7 cellular contexts compared by ENCODE assay signal in genomic region chr15:55252201-55252600, GRCh38. TPM values are rescaled to one million over a fixed set of nuclear protein-coding genes. Genes with fewer than 3 reads are reported as not detected.
A peak's percentile ranks its signal among the peaks of the same experiment; 100 is the strongest.
DNase-seq lines count a peak whose midpoint lies in the region; ATAC-seq and TF ChIP-seq lines count a peak whose summit lies in the region.
"Not testable (repeated sequence)": the region's sequence is repeated elsewhere in the genome, so short reads cannot be mapped to it uniquely, and the experiment has no call there.

No MANE protein-coding gene starts in this region.

- intact Hi-C loops in CD4-positive, alpha-beta T cell (cut with DNase I, micrococcal nuclease); activated CD8-positive, alpha-beta T cell treated with anti-CD3 and anti-CD28 coated beads for 36 hours (cut with micrococcal nuclease): not testable (repeated sequence)
- intact Hi-C loops in right lobe of liver (cut with DNase I) = loop anchor here in 1 of 2 donors (5.0 kb wide), 1 partner anchor 35 kb away; the partner anchor contains the start of gene RAB27A

- H3K27me3 Mint-ChIP-seq in CD4-positive, alpha-beta T cell; T-helper 17 cell; activated CD8-positive, alpha-beta T cell treated with anti-CD3 and anti-CD28 coated beads for 36 hours; activated naive CD8-positive, alpha-beta T cell treated with anti-CD3 and anti-CD28 coated beads for 36 hours; central memory CD8-positive, alpha-beta T cell: not testable (repeated sequence)

- H3K27ac ChIP-seq in CD4-positive, alpha-beta T cell (ENCODE audit: low read depth, low read length) = not testable (repeated sequence)
- H3K27ac ChIP-seq in right lobe of liver (peak overlapping the region in 1 of 3 donors; percentile 18), neutrophil (peak overlapping the region; percentile 88)

- H3K4me1 Mint-ChIP-seq in CD4-positive, alpha-beta T cell (ENCODE audit: low read depth) = peaks cover 64% of the 10 kb centered on the region
- peaks cover 51% of the 10 kb centered on the region for H3K4me1 Mint-ChIP-seq in T-helper 17 cell
- peaks cover 83% of the 10 kb centered on the region for H3K4me1 Mint-ChIP-seq in activated CD8-positive, alpha-beta T cell treated with anti-CD3 and anti-CD28 coated beads for 36 hours (ENCODE audit: low read depth)
- peaks cover 69% of the 10 kb centered on the region for H3K4me1 Mint-ChIP-seq in activated naive CD8-positive, alpha-beta T cell treated with anti-CD3 and anti-CD28 coated beads for 36 hours
- H3K4me1 Mint-ChIP-seq in central memory CD8-positive, alpha-beta T cell = peaks cover 68% of the 10 kb centered on the region

- WGBS in right lobe of liver (ENCODE audit: insufficient coverage, low coverage, low lambda C conversion rate, missing lambda C conversion rate) = 56% methylated on average over 8 of the region's 8 CpGs

- TF ChIP-seq CTCF in CD4-positive, alpha-beta T cell (IDR thresholded peaks at IDR 0.05); activated CD8-positive, alpha-beta T cell treated with anti-CD3 and anti-CD28 coated beads for 36 hours (IDR thresholded peaks at IDR 0.05); right lobe of liver (IDR thresholded peaks at IDR 0.05); neutrophil (IDR thresholded peaks at IDR 0.05): not testable (repeated sequence)

- TF ChIP-seq POLR2A in right lobe of liver (IDR thresholded peaks at IDR 0.05) = not testable (repeated sequence)

- not testable (repeated sequence) for ATAC-seq in CD4-positive, alpha-beta T cell (ENCODE audit: poor library complexity); T-helper 17 cell; activated CD8-positive, alpha-beta T cell treated with anti-CD3 and anti-CD28 coated beads for 36 hours; central memory CD8-positive, alpha-beta T cell (replicated peaks; ENCODE audit: extremely low read depth, poor library complexity, severe bottlenecking)
- peak; percentile 17 to 37 (median 20) for ATAC-seq in right lobe of liver

- POLR2A ChIA-PET in CD4-positive, alpha-beta T cell (lab: Charles Lee) = interaction anchor here (1.4 to 2.3 kb wide), 2 partner anchors 15 to 67 kb away, joined by 3 to 9 read pairs; partner anchors contain the start of genes PIGB and PIGBOS1
- POLR2A ChIA-PET in activated CD8-positive, alpha-beta T cell treated with anti-CD3 and anti-CD28 coated beads for 36 hours (lab: Charles Lee) = interaction anchor here (0.6 to 2.2 kb wide), 4 partner anchors 9 to 518 kb away, joined by 3 to 8 read pairs (median 4); no protein-coding TSS in a partner anchor

- H3K4me1 ChIP-seq in right lobe of liver (peaks cover 0 to 65% (median 20%) of the 10 kb centered on the region in 4 donors), neutrophil (ENCODE audit: control insufficient read depth in 1 of 2, insufficient read depth in 1 of 2, low read depth in 1 of 2, low read length in 1 of 2) (peaks cover 100% of the 10 kb centered on the region in 2 experiments)

- not testable (repeated sequence) for H3K36me3 ChIP-seq in right lobe of liver, neutrophil

- not testable (repeated sequence) for H3K9me3 ChIP-seq in CD4-positive, alpha-beta T cell (ENCODE audit: control insufficient read depth, low read length); T-helper 17 cell (ENCODE audit: control insufficient read depth, low read length, poor library complexity, severe bottlenecking); right lobe of liver; neutrophil

- not testable (repeated sequence) for DNase-seq in CD4-positive, alpha-beta T cell; T-helper 17 cell; activated CD8-positive, alpha-beta T cell treated with anti-CD3 and anti-CD28 coated beads for 36 hours; activated naive CD8-positive, alpha-beta T cell treated with anti-CD3 and anti-CD28 coated beads for 36 hours; central memory CD8-positive, alpha-beta T cell (ENCODE audit: low spot score in 2 of 2); right lobe of liver

- H3K9me3 Mint-ChIP-seq in CD4-positive, alpha-beta T cell; activated CD8-positive, alpha-beta T cell treated with anti-CD3 and anti-CD28 coated beads for 36 hours; activated naive CD8-positive, alpha-beta T cell treated with anti-CD3 and anti-CD28 coated beads for 36 hours; central memory CD8-positive, alpha-beta T cell: not testable (repeated sequence)

- CTCF ChIA-PET in CD4-positive, alpha-beta T cell (lab: Charles Lee) = interaction anchor here (0.9 to 1.6 kb wide), 2 partner anchors 18 to 39 kb away, joined by 3 to 5 read pairs; no protein-coding TSS in a partner anchor
- CTCF ChIA-PET in activated CD8-positive, alpha-beta T cell treated with anti-CD3 and anti-CD28 coated beads for 36 hours (lab: Charles Lee) = interaction anchor here (0.6 to 1.7 kb wide), 4 partner anchors 9 to 23 kb away, joined by 3 to 4 read pairs (median 3); no protein-coding TSS in a partner anchor

- not testable (repeated sequence) for H3K4me3 Mint-ChIP-seq in CD4-positive, alpha-beta T cell; T-helper 17 cell; activated CD8-positive, alpha-beta T cell treated with anti-CD3 and anti-CD28 coated beads for 36 hours; activated naive CD8-positive, alpha-beta T cell treated with anti-CD3 and anti-CD28 coated beads for 36 hours
- peak overlapping the region; percentile 10 for H3K4me3 Mint-ChIP-seq in central memory CD8-positive, alpha-beta T cell

- H3K4me3 ChIP-seq in right lobe of liver; neutrophil (ENCODE audit: low read depth in 1 of 2, low read length in 1 of 2): not testable (repeated sequence)

- H3K36me3 Mint-ChIP-seq in CD4-positive, alpha-beta T cell (ENCODE audit: low read depth); T-helper 17 cell (ENCODE audit: low read depth); central memory CD8-positive, alpha-beta T cell (ENCODE audit: insufficient read depth): not testable (repeated sequence)
- H3K36me3 Mint-ChIP-seq in activated CD8-positive, alpha-beta T cell treated with anti-CD3 and anti-CD28 coated beads for 36 hours (ENCODE audit: low read depth) = peaks cover 65% of the 10 kb centered on the region
- H3K36me3 Mint-ChIP-seq in activated naive CD8-positive, alpha-beta T cell treated with anti-CD3 and anti-CD28 coated beads for 36 hours = peaks cover 65% of the 10 kb centered on the region

- H3K27ac Mint-ChIP-seq in CD4-positive, alpha-beta T cell = peak overlapping the region; percentile 63
- H3K27ac Mint-ChIP-seq in T-helper 17 cell = peak overlapping the region; percentile 93
- H3K27ac Mint-ChIP-seq in activated CD8-positive, alpha-beta T cell treated with anti-CD3 and anti-CD28 coated beads for 36 hours = peak overlapping the region; percentile 86
- peak overlapping the region; percentile 57 for H3K27ac Mint-ChIP-seq in activated naive CD8-positive, alpha-beta T cell treated with anti-CD3 and anti-CD28 coated beads for 36 hours
- peak overlapping the region; percentile 88 for H3K27ac Mint-ChIP-seq in central memory CD8-positive, alpha-beta T cell (ENCODE audit: low read depth)

- H3K27me3 ChIP-seq in CD4-positive, alpha-beta T cell (ENCODE audit: control insufficient read depth, insufficient read depth, low read length); right lobe of liver; neutrophil: not testable (repeated sequence)

RNA-seq across cellular contexts. Expression of gene RAB27A, which starts 37.4 kb away (rescaled TPM):
- total RNA-seq in CD4-positive, alpha-beta T cell = 1 to 10 TPM; 9.0 TPM
- total RNA-seq in T-helper 17 cell (10 to 100 TPM; 27.1 to 31.4 TPM), right lobe of liver (10 to 100 TPM; 15.9 to 41.4 (median 21.0) TPM)
- 100 to 1,000 TPM; 122 to 125 TPM for total RNA-seq in activated CD8-positive, alpha-beta T cell treated with anti-CD3 and anti-CD28 coated beads for 36 hours
- total RNA-seq in activated naive CD8-positive, alpha-beta T cell treated with anti-CD3 and anti-CD28 coated beads for 36 hours = 10 to 100 TPM; 82.2 to 91.0 TPM

RNA-seq across cellular contexts. Expression of gene RSL24D1, which starts 55.5 kb away (rescaled TPM):
- total RNA-seq in CD4-positive, alpha-beta T cell = 100 to 1,000 TPM; 163 to 164 TPM
- total RNA-seq in T-helper 17 cell = 100 to 1,000 TPM; 120 TPM
- 100 to 1,000 TPM; 183 to 194 TPM for total RNA-seq in activated CD8-positive, alpha-beta T cell treated with anti-CD3 and anti-CD28 coated beads for 36 hours
- 100 to 1,000 TPM; 179 to 181 TPM for total RNA-seq in activated naive CD8-positive, alpha-beta T cell treated with anti-CD3 and anti-CD28 coated beads for 36 hours
- total RNA-seq in right lobe of liver = 10 to 100 TPM; 13.2 to 27.7 (median 20.2) TPM

Comparison
In these comparisons a context has a peak if more than half of its experiments do, and no peak if none do; other contexts are left out.
1. RNA of gene RSL24D1, which starts 55.5 kb away (total RNA-seq): 183 to 194 TPM in activated CD8-positive, alpha-beta T cell treated with anti-CD3 and anti-CD28 coated beads for 36 hours, 179 to 181 TPM in activated naive CD8-positive, alpha-beta T cell treated with anti-CD3 and anti-CD28 coated beads for 36 hours, 163 to 164 TPM in CD4-positive, alpha-beta T cell and 120 TPM in T-helper 17 cell; 13.2 to 27.7 TPM in right lobe of liver; every median in the first group is over 4 times any median in the second.
2. Peak in every context shown above with its lines, with median percentiles within 50 percentile points of each other: H3K27ac Mint-ChIP-seq.